ENCODE assay signal across 10 cellular contexts in genomic region chr1:175129997-175130648, GRCh38.
DNase-seq lines count a peak whose midpoint lies in the region; ATAC-seq and TF ChIP-seq lines count a peak whose summit lies in the region.
"Had no signal": no experiment of that assay in that cellular context is flagged by ENCODE, and none has a peak within 500 bp of the region (broad histone marks: within the 10 kb centered on the region; RNA-seq: fewer than 3 reads in every experiment).

No MANE protein-coding gene starts in this region.

- H3K4me1 Mint-ChIP-seq in neural progenitor cell = peaks cover 16% of the 10 kb centered on the region
- H3K4me1 Mint-ChIP-seq: activated CD4-positive, alpha-beta T cell treated with anti-CD3 and anti-CD28 coated beads, Interleukin-2, amount 10 ng/mL, durations not matched to agents 7 days and 5 days had no signal

- H3F3A ChIP-seq in neural progenitor cell (ENCODE audit: low read depth) = peaks cover 23% of the 10 kb centered on the region

- H3K27me3 Mint-ChIP-seq in neural progenitor cell (ENCODE audit: insufficient read depth, low read depth) = peaks cover 4% of the 10 kb centered on the region

- intact Hi-C loops in esophagus squamous epithelium (cut with DNase I) = loop anchor here (10.0 kb wide), 1 partner anchor 95 kb away; no protein-coding TSS in a partner anchor
- intact Hi-C loops in aorta (cut with DNase I) = loop anchor here in 1 of 2 donors (10.0 kb wide), 1 partner anchor 365 kb away; no protein-coding TSS in a partner anchor

- peaks cover 9% of the 10 kb centered on the region for H4K20me1 ChIP-seq in neural progenitor cell (ENCODE audit: low read depth)

- H3K27me3 ChIP-seq in esophagus squamous epithelium (no peaks in the 10 kb centered on the region), neural progenitor cell (peaks cover 79% of the 10 kb centered on the region), aorta (ENCODE audit: control insufficient read depth in 1 of 2, insufficient read depth in 2 of 2, low read length in 1 of 2) (no peaks in the 10 kb centered on the region)

- H3K9me3 ChIP-seq in esophagus squamous epithelium (no peaks in the 10 kb centered on the region), neural progenitor cell (ENCODE audit: low read depth) (no peaks in the 10 kb centered on the region), aorta (ENCODE audit: control insufficient read depth, low read length) (no peaks in the 10 kb centered on the region)

- 59 to 68% methylated on average over 4 to 5 of the region's 5 CpGs for WGBS in esophagus squamous epithelium, 2 donors
- 64 to 65% methylated on average over 5 of the region's 5 CpGs for WGBS in aorta, 2 donors

- TF ChIP-seq CTCF in esophagus squamous epithelium (IDR thresholded peaks at IDR 0.05) (no peak), neural progenitor cell (IDR thresholded peaks at IDR 0.05) (peak; percentile 31)

- ATAC-seq in GM19455 (IDR thresholded peaks at IDR 0.05; ENCODE audit: unreplicated experiment) (peak; percentile 14), aorta (ENCODE audit: low FRiP score) (no peak)

- no peaks in the 10 kb centered on the region for H3K79me2 ChIP-seq in neural progenitor cell (ENCODE audit: low read depth)

- H3K4me3 Mint-ChIP-seq in neural progenitor cell = no peak overlapping the region
- H3K4me3 Mint-ChIP-seq: activated CD4-positive, alpha-beta T cell treated with anti-CD3 and anti-CD28 coated beads, Interleukin-2, amount 10 ng/mL, durations not matched to agents 7 days and 5 days had no signal

- no peaks in the 10 kb centered on the region for H3K9me3 Mint-ChIP-seq in neural progenitor cell
- H3K9me3 Mint-ChIP-seq: activated CD4-positive, alpha-beta T cell treated with anti-CD3 and anti-CD28 coated beads, Interleukin-2, amount 10 ng/mL, durations not matched to agents 7 days and 5 days had no signal

- H3K4me1 ChIP-seq in esophagus squamous epithelium (peaks cover 0 to 62% (median 33%) of the 10 kb centered on the region in 3 donors), neural progenitor cell (peaks cover 18% of the 10 kb centered on the region), aorta (ENCODE audit: control insufficient read depth in 1 of 2, insufficient read depth in 2 of 2, low read length in 2 of 2) (peaks cover 3 to 5% of the 10 kb centered on the region in 2 donors)

- H3K4me2 ChIP-seq in neural progenitor cell = peak overlapping the region; percentile 46

- no peak overlapping the region for H2AFZ ChIP-seq in neural progenitor cell (replicated peaks)

- H3K36me3 ChIP-seq in esophagus squamous epithelium = no peaks in the 10 kb centered on the region
- no peaks in the 10 kb centered on the region for H3K36me3 ChIP-seq in neural progenitor cell
- H3K36me3 ChIP-seq in aorta (ENCODE audit: control insufficient read depth in 1 of 2, insufficient read depth in 2 of 2, low read length in 1 of 2) = no peaks in the 10 kb centered on the region

- peak overlapping the region; percentile 75 for H3K27ac Mint-ChIP-seq in neural progenitor cell
- H3K27ac Mint-ChIP-seq: activated CD4-positive, alpha-beta T cell treated with anti-CD3 and anti-CD28 coated beads, Interleukin-2, amount 10 ng/mL, durations not matched to agents 7 days and 5 days had no signal

- H3K9ac ChIP-seq in neural progenitor cell = no peak overlapping the region

- no peak for TF ChIP-seq POLR2A in esophagus squamous epithelium (IDR thresholded peaks at IDR 0.05)

- no peak overlapping the region for H3K4me3 ChIP-seq in esophagus squamous epithelium
- H3K4me3 ChIP-seq in neural progenitor cell = no peak overlapping the region
- H3K4me3 ChIP-seq in aorta (ENCODE audit: low read length in 2 of 2) = no peak overlapping the region

- H3K27ac ChIP-seq in esophagus squamous epithelium (peak overlapping the region; percentile 46 to 77 (median 52)), neural progenitor cell (no peak overlapping the region), aorta (ENCODE audit: low read depth in 1 of 2, low read length in 2 of 2) (no peak overlapping the region)

- H3K36me3 Mint-ChIP-seq in neural progenitor cell = no peaks in the 10 kb centered on the region

- DNase-seq in NCI-H345 treated with DMSO at 0.1 percent for 48 hours (lab: John Stamatoyannopoulos, UW; ENCODE audit: unreplicated experiment) (peak; percentile 48), esophagus squamous epithelium (lab: John Stamatoyannopoulos, UW) (no peak), neural progenitor cell (ENCODE audit: low spot score) (peak; percentile 76), T-helper 1 cell (no peak), DMS114 treated with DMSO at 0.1 percent for 48 hours (lab: John Stamatoyannopoulos, UW; ENCODE audit: unreplicated experiment) (no peak), aorta (no peak)
- DNase-seq in activated CD4-positive, alpha-beta T cell treated with anti-CD3 and anti-CD28 coated beads, Interleukin-2, amount 50 U/mL, for 48 hours = no peak
- DNase-seq: activated CD4-positive, alpha-beta T cell treated with anti-CD3 and anti-CD28 coated beads, Interleukin-2, amount 10 ng/mL, durations not matched to agents 7 days and 5 days; NCI-H1048 had no signal

Comparison
In these comparisons a context has a peak if more than half of its experiments do, and no peak if none do; other contexts are left out.
1. DNase-seq: peak in NCI-H345 treated with DMSO at 0.1 percent for 48 hours (single experiment) and neural progenitor cell (single experiment); none in esophagus squamous epithelium (single experiment), T-helper 1 cell (0 of 5), DMS114 treated with DMSO at 0.1 percent for 48 hours (single experiment), aorta (0 of 2) and activated CD4-positive, alpha-beta T cell treated with anti-CD3 and anti-CD28 coated beads, Interleukin-2, amount 50 U/mL, for 48 hours (0 of 2).
2. H3K27ac ChIP-seq: peak in esophagus squamous epithelium (4 of 4); none in neural progenitor cell (single experiment) and aorta (0 of 2).